In the genomic region with DNA sequence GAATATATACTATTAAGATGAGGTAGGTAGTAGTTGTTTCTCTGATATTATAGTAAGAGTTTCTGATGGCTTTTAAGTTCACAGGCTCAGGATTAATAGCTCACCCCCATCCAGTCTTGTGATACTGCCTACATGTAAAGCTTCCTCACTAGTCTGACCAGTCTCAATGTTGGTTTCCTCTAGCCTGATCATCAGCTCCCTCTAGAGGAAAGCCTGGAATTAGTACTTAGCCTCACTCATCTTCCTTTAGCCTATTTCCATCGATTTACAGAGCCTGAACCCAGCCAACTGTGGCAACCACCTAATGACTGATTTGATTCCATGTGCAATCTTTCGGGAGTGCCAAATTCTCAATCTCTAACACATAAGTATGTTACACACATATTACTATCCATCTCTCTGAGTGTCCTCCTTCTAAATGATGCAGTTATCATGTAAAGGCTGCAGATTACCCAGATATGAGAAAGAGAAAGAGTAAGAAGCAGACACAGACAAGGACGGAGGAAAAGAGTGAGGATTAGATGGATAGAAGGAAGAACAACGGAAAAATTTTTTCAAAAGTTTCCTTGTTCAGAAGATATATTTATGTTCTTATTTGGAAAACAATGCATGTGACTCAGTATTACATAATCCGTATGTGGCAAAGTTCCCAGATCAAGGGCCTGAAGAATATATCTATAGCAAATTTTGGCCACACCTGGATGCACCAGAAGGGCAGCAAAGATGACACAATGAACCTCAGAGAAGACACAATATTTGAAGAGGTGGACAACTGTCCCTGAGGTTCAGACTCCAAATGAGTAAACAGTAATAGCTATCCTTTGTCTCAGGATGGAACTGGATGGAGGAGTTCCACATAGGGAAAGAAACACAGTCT, we compare ENCODE assay signal across 9 cellular contexts.
DNase-seq lines count a peak whose midpoint lies in the region; ATAC-seq and TF ChIP-seq lines count a peak whose summit lies in the region.
"Had no signal": no experiment of that assay in that cellular context is flagged by ENCODE, and none has a peak within 500 bp of the region (broad histone marks: within the 10 kb centered on the region; RNA-seq: fewer than 3 reads in every experiment).

No MANE protein-coding gene starts in this region.

- H3K27me3 Mint-ChIP-seq in activated T-helper 17 cell treated with anti-CD3 and anti-CD28 coated beads, Interleukin-2, amount 50 U/mL, for 72 hours: no peaks in the 10 kb centered on the region

- intact Hi-C loops in upper lobe of right lung (cut with DNase I): no loop called here

- H3K36me3 Mint-ChIP-seq in activated T-helper 17 cell treated with anti-CD3 and anti-CD28 coated beads, Interleukin-2, amount 50 U/mL, for 72 hours (ENCODE audit: low read depth): no peaks in the 10 kb centered on the region

- no peaks in the 10 kb centered on the region for H3K36me3 ChIP-seq in upper lobe of right lung

- TF ChIP-seq CTCF in GM12874 (IDR thresholded peaks at IDR 0.05; ENCODE audit: insufficient read depth, low read depth, low read length) (peak; percentile 17; the same call in 1 of the 2 replicates), upper lobe of right lung (IDR thresholded peaks at IDR 0.05) (peak; percentile 50)

- H3K4me3 Mint-ChIP-seq in activated T-helper 17 cell treated with anti-CD3 and anti-CD28 coated beads, Interleukin-2, amount 50 U/mL, for 72 hours: no peak overlapping the region
- H3K4me3 Mint-ChIP-seq: T-helper 1 cell treated with Interleukin-12 subunit alpha and Interleukin-12 subunit beta and Interleukin-4 antibody, amounts not matched to agents 30 μg/mL and 1 μg/mL, for 36 hours had no signal

- ATAC-seq in upper lobe of right lung (peak; percentile 82), HG03108 (IDR thresholded peaks at IDR 0.05; ENCODE audit: unreplicated experiment) (no peak)
- no peak for ATAC-seq in activated T-helper 17 cell treated with anti-CD3 and anti-CD28 coated beads, Interleukin-2, amount 50 U/mL, for 72 hours (replicated peaks)

- H3K27me3 ChIP-seq in upper lobe of right lung: no peaks in the 10 kb centered on the region

- H3K4me1 ChIP-seq in upper lobe of right lung: no peaks in the 10 kb centered on the region

- H3K9me3 ChIP-seq in upper lobe of right lung: no peaks in the 10 kb centered on the region

- H3K4me3 ChIP-seq in upper lobe of right lung: no peak overlapping the region

- no peak overlapping the region for H3K27ac ChIP-seq in upper lobe of right lung

- no peak overlapping the region for H3K27ac Mint-ChIP-seq in activated T-helper 17 cell treated with anti-CD3 and anti-CD28 coated beads, Interleukin-2, amount 50 U/mL, for 72 hours
- H3K27ac Mint-ChIP-seq: T-helper 1 cell treated with Interleukin-12 subunit alpha and Interleukin-12 subunit beta and Interleukin-4 antibody, amounts not matched to agents 30 μg/mL and 1 μg/mL, for 36 hours had no signal

- peak; percentile 69 for DNase-seq in M059J (ENCODE audit: low read depth)
- DNase-seq in SK-N-DZ (ENCODE audit: low spot score): peak; percentile 21
- peak; percentile 17 for DNase-seq in iPS DF 19.7 (ENCODE audit: low read depth, low spot score)
- DNase-seq in upper lobe of right lung: no peak
- no peak for DNase-seq in activated CD8-positive, alpha-beta memory T cell treated with anti-CD3 and anti-CD28 coated beads, Interleukin-2, amount 50 U/mL, for 4 hours

- H3K4me1 Mint-ChIP-seq in activated T-helper 17 cell treated with anti-CD3 and anti-CD28 coated beads, Interleukin-2, amount 50 U/mL, for 72 hours: no peaks in the 10 kb centered on the region

- peaks cover 2% of the 10 kb centered on the region for H3K9me3 Mint-ChIP-seq in activated T-helper 17 cell treated with anti-CD3 and anti-CD28 coated beads, Interleukin-2, amount 50 U/mL, for 72 hours

Comparison
In these comparisons a context has a peak if more than half of its experiments do, and no peak if none do; other contexts are left out.
1. DNase-seq: peak in M059J (single experiment), SK-N-DZ (single experiment) and iPS DF 19.7 (single experiment); none in upper lobe of right lung (single experiment) and activated CD8-positive, alpha-beta memory T cell treated with anti-CD3 and anti-CD28 coated beads, Interleukin-2, amount 50 U/mL, for 4 hours (single experiment).